Comparison of ENCODE assay signal across 9 cellular contexts in genomic region chr3:98563661-98564281, GRCh38. TPM values are rescaled to one million over a fixed set of nuclear protein-coding genes. Genes with fewer than 3 reads are reported as not detected.
DNase-seq lines count a peak whose midpoint lies in the region; ATAC-seq, FAIRE-seq and TF ChIP-seq lines count a peak whose summit lies in the region.
"Had no signal": no experiment of that assay in that cellular context is flagged by ENCODE, and none has a peak within 500 bp of the region (broad histone marks: within the 10 kb centered on the region; RNA-seq: fewer than 3 reads in every experiment).

No MANE protein-coding gene starts in this region.

- peak overlapping the region; percentile 84 for H3K4me3 Mint-ChIP-seq in CD4-positive, alpha-beta T cell
- peak overlapping the region; percentile 47 for H3K4me3 Mint-ChIP-seq in activated T-helper 1 cell treated with anti-CD3 and anti-CD28 coated beads, Interleukin-12 subunit alpha, Interleukin-12 subunit beta, Interleukin-2, Interleukin-4 antibody, amounts not matched to agents 30 ng/mL and 10 ng/mL and 1 ng/mL, durations not matched to agents 14 hours and 24 hours and 36 hours

- intact Hi-C loops in CD4-positive, alpha-beta T cell (cut with DNase I, micrococcal nuclease) = loop anchor here in 1 of 2 experiments (1.0 to 5.0 kb wide), 2 partner anchors 34 to 41 kb away; partner anchors contain the start of gene CLDND1
- intact Hi-C loops in activated T-helper 1 cell treated with anti-CD3 and anti-CD28 coated beads, Interleukin-12 subunit alpha, Interleukin-12 subunit beta, Interleukin-2, Interleukin-4 antibody, amounts not matched to agents 30 ng/mL and 10 ng/mL and 1 ng/mL, durations not matched to agents 14 hours and 24 hours and 36 hours (cut with micrococcal nuclease) = loop anchor here (10.0 kb wide), 1 partner anchor 1311 kb away; no protein-coding TSS in a partner anchor
- intact Hi-C loops in transverse colon (cut with DNase I; ENCODE audit: low total_unique reads) (no loop called here), kidney (cut with DNase I) (no loop called here), esophagus squamous epithelium (cut with DNase I) (no loop called here), HepG2 (cut with micrococcal nuclease; ENCODE audit: unreplicated experiment) (no loop called here)

- no peak for TF ChIP-seq CTCF in CD4-positive, alpha-beta T cell (IDR thresholded peaks at IDR 0.05)
- TF ChIP-seq CTCF in transverse colon (IDR thresholded peaks at IDR 0.05) (no peak), kidney (IDR thresholded peaks at IDR 0.05; ENCODE audit: borderline replicate concordance, extremely low read depth, insufficient read depth) (no peak), esophagus squamous epithelium (IDR thresholded peaks at IDR 0.05) (no peak), HepG2 (CRISPR knock-in tag; IDR thresholded peaks at IDR 0.05) (no peak)

- no peaks in the 10 kb centered on the region for H3K36me3 ChIP-seq in transverse colon
- H3K36me3 ChIP-seq in kidney (ENCODE audit: control insufficient read depth in 1 of 2, insufficient read depth in 2 of 2, low read length in 2 of 2) = no peaks in the 10 kb centered on the region
- H3K36me3 ChIP-seq in esophagus squamous epithelium = no peaks in the 10 kb centered on the region
- H3K36me3 ChIP-seq in HepG2 (replicated peaks in 1 of 2; ENCODE audit: control insufficient read depth in 1 of 2, insufficient read depth in 2 of 2, low read length in 2 of 2) = no peaks in the 10 kb centered on the region

- CTCF ChIA-PET in CD4-positive, alpha-beta T cell (lab: Charles Lee) = interaction anchor here (0.7 to 1.4 kb wide), 6 partner anchors 9 to 178 kb away, joined by 3 to 5 read pairs (median 3); partner anchors contain the start of gene CPOX
- CTCF ChIA-PET in HepG2 (lab: Yijun Ruan, JAX; ENCODE audit: low intra/inter-chr PET ratio, low total read pairs) = no interaction called here

- H3K4me1 ChIP-seq in transverse colon (peaks cover 0 to 4% (median 2%) of the 10 kb centered on the region in 4 donors), kidney (ENCODE audit: control insufficient read depth in 1 of 2, insufficient read depth in 1 of 2, low read depth in 1 of 2, low read length in 2 of 2) (no peaks in the 10 kb centered on the region), esophagus squamous epithelium (no peaks in the 10 kb centered on the region), HepG2 (ENCODE audit: insufficient read depth, low read length) (no peaks in the 10 kb centered on the region)

- DNase-seq in CD4-positive, alpha-beta T cell = peak in 4 of 10 experiments; percentile 10 to 31 (median 24)
- no peak for DNase-seq in activated T-helper 1 cell treated with anti-CD3 and anti-CD28 coated beads, Interleukin-12 subunit alpha, Interleukin-12 subunit beta, Interleukin-2, Interleukin-4 antibody, amounts not matched to agents 30 ng/mL and 10 ng/mL and 1 ng/mL, durations not matched to agents 14 hours and 24 hours and 36 hours (ENCODE audit: low spot score)
- DNase-seq in transverse colon (no peak), kidney (no peak), esophagus squamous epithelium (lab: John Stamatoyannopoulos, UW) (no peak), HepG2 (ENCODE audit: low spot score) (no peak)

- POLR2A ChIA-PET in CD4-positive, alpha-beta T cell (lab: Charles Lee) = interaction anchor here (0.6 to 7.1 kb wide), 18 partner anchors 9 to 742 kb away, joined by 3 to 169 read pairs (median 6); partner anchors contain the start of genes CLDND1, CPOX and CRYBG3
- POLR2A ChIA-PET in HepG2 (lab: Yijun Ruan, JAX) = no interaction called here

- H3K36me3 Mint-ChIP-seq in CD4-positive, alpha-beta T cell (ENCODE audit: low read depth) = peaks cover 5% of the 10 kb centered on the region
- H3K36me3 Mint-ChIP-seq in activated T-helper 1 cell treated with anti-CD3 and anti-CD28 coated beads, Interleukin-12 subunit alpha, Interleukin-12 subunit beta, Interleukin-2, Interleukin-4 antibody, amounts not matched to agents 30 ng/mL and 10 ng/mL and 1 ng/mL, durations not matched to agents 14 hours and 24 hours and 36 hours (ENCODE audit: low read depth) = peaks cover 11% of the 10 kb centered on the region

- no peak overlapping the region for H2AFZ ChIP-seq in HepG2 (ENCODE audit: low read length)

- no peak for TF ChIP-seq EP300 in transverse colon (IDR thresholded peaks at IDR 0.05; ENCODE audit: low read depth)
- TF ChIP-seq EP300 in HepG2 (IDR thresholded peaks at IDR 0.05; ENCODE audit: low read depth in 2 of 2, low read length in 2 of 2) = no peak
- TF ChIP-seq EP300 in HepG2 (CRISPR knock-in tag; IDR thresholded peaks at IDR 0.05; ENCODE audit: borderline replicate concordance) = no peak

- WGBS in transverse colon (ENCODE audit: low coverage in 1 of 2), 2 donors = 62 to 66% methylated on average over 1 to 4 of the region's 4 CpGs
- WGBS in esophagus squamous epithelium, 2 donors = 50 to 71% methylated on average over 3 to 4 of the region's 4 CpGs
- WGBS in HepG2 (ENCODE audit: low lambda C conversion rate) = 7% methylated on average over 4 of the region's 4 CpGs

- H3K27ac ChIP-seq in CD4-positive, alpha-beta T cell (ENCODE audit: low read depth, low read length) = peak overlapping the region; percentile 77
- H3K27ac ChIP-seq in transverse colon (peak overlapping the region; percentile 22 to 61 (median 40)), kidney (ENCODE audit: low read depth in 2 of 2, low read length in 2 of 2) (no peak overlapping the region), esophagus squamous epithelium (peak overlapping the region in 1 of 4 donors; percentile 33), HepG2 (ENCODE audit: extremely low read length, insufficient read depth, low read length) (no peak overlapping the region)

- BruUV-seq in HepG2 (replicated peaks; lab: Mats Ljungman, UMichigan) = no TSS peak

- no peaks in the 10 kb centered on the region for H3K27me3 Mint-ChIP-seq in CD4-positive, alpha-beta T cell
- no peaks in the 10 kb centered on the region for H3K27me3 Mint-ChIP-seq in activated T-helper 1 cell treated with anti-CD3 and anti-CD28 coated beads, Interleukin-12 subunit alpha, Interleukin-12 subunit beta, Interleukin-2, Interleukin-4 antibody, amounts not matched to agents 30 ng/mL and 10 ng/mL and 1 ng/mL, durations not matched to agents 14 hours and 24 hours and 36 hours (ENCODE audit: insufficient read depth)

- no peak for TF ChIP-seq POLR2A in transverse colon (IDR thresholded peaks at IDR 0.05)
- TF ChIP-seq POLR2A in esophagus squamous epithelium (IDR thresholded peaks at IDR 0.05) = no peak
- no peak for TF ChIP-seq POLR2A in HepG2 (IDR thresholded peaks at IDR 0.05; ENCODE audit: insufficient read depth in 1 of 2, low read depth in 2 of 2, low read length in 2 of 2)

- H3K79me2 ChIP-seq in HepG2 (ENCODE audit: insufficient read depth, low read length) = no peaks in the 10 kb centered on the region

- no peak for FAIRE-seq in kidney (lab: Jason Lieb, UNC)
- no peak for FAIRE-seq in HepG2 (lab: Jason Lieb, UNC)
- FAIRE-seq: islet of Langerhans had no signal

- no peak overlapping the region for H3K4me2 ChIP-seq in HepG2 (ENCODE audit: low read depth, low read length)

- no peaks in the 10 kb centered on the region for H4K20me1 ChIP-seq in HepG2 (ENCODE audit: insufficient read depth, low read length)

- H3K4me3 ChIP-seq in transverse colon (no peak overlapping the region), kidney (ENCODE audit: low read length in 2 of 2) (no peak overlapping the region), esophagus squamous epithelium (no peak overlapping the region), HepG2 (replicated peaks in 1 of 3; ENCODE audit: insufficient read depth in 1 of 3, low read depth in 2 of 3, low read length in 3 of 3) (no peak overlapping the region)

- H3K27ac Mint-ChIP-seq in CD4-positive, alpha-beta T cell = peak overlapping the region; percentile 100
- peak overlapping the region; percentile 53 for H3K27ac Mint-ChIP-seq in activated T-helper 1 cell treated with anti-CD3 and anti-CD28 coated beads, Interleukin-12 subunit alpha, Interleukin-12 subunit beta, Interleukin-2, Interleukin-4 antibody, amounts not matched to agents 30 ng/mL and 10 ng/mL and 1 ng/mL, durations not matched to agents 14 hours and 24 hours and 36 hours

- peak; percentile 70 for ATAC-seq in CD4-positive, alpha-beta T cell (ENCODE audit: poor library complexity)
- ATAC-seq in GM19463 (IDR thresholded peaks at IDR 0.05; ENCODE audit: unreplicated experiment) (peak; percentile 40), HG03442 (IDR thresholded peaks at IDR 0.05; ENCODE audit: unreplicated experiment) (peak; percentile 42), HepG2 (no peak)

- H3K9ac ChIP-seq in kidney (ENCODE audit: low read length in 2 of 2) (no peak overlapping the region), HepG2 (ENCODE audit: insufficient read depth, low read depth, low read length) (no peak overlapping the region)

- no peak for TF ChIP-seq RAD21 in HepG2 (CRISPR knock-in tag; IDR thresholded peaks at IDR 0.05)

- no peaks in the 10 kb centered on the region for H3K27me3 ChIP-seq in CD4-positive, alpha-beta T cell (ENCODE audit: control insufficient read depth, insufficient read depth, low read length)
- no peaks in the 10 kb centered on the region for H3K27me3 ChIP-seq in transverse colon
- no peaks in the 10 kb centered on the region for H3K27me3 ChIP-seq in esophagus squamous epithelium
- H3K27me3 ChIP-seq in HepG2 (ENCODE audit: control insufficient read depth in 1 of 2, insufficient read depth in 2 of 2, low read length in 2 of 2) = no peaks in the 10 kb centered on the region; a peak in 1 of 5 replicates

- H3K4me1 Mint-ChIP-seq in CD4-positive, alpha-beta T cell (ENCODE audit: low read depth) = peaks cover 83% of the 10 kb centered on the region
- peaks cover 94% of the 10 kb centered on the region for H3K4me1 Mint-ChIP-seq in activated T-helper 1 cell treated with anti-CD3 and anti-CD28 coated beads, Interleukin-12 subunit alpha, Interleukin-12 subunit beta, Interleukin-2, Interleukin-4 antibody, amounts not matched to agents 30 ng/mL and 10 ng/mL and 1 ng/mL, durations not matched to agents 14 hours and 24 hours and 36 hours (ENCODE audit: low read depth)

- no peaks in the 10 kb centered on the region for H3K9me3 Mint-ChIP-seq in CD4-positive, alpha-beta T cell
- H3K9me3 Mint-ChIP-seq in activated T-helper 1 cell treated with anti-CD3 and anti-CD28 coated beads, Interleukin-12 subunit alpha, Interleukin-12 subunit beta, Interleukin-2, Interleukin-4 antibody, amounts not matched to agents 30 ng/mL and 10 ng/mL and 1 ng/mL, durations not matched to agents 14 hours and 24 hours and 36 hours = peaks cover 5% of the 10 kb centered on the region

- no peaks in the 10 kb centered on the region for H3K9me3 ChIP-seq in CD4-positive, alpha-beta T cell (ENCODE audit: control insufficient read depth, low read length)
- H3K9me3 ChIP-seq in transverse colon (no peaks in the 10 kb centered on the region), kidney (ENCODE audit: control insufficient read depth in 1 of 2, low read length in 2 of 2) (no peaks in the 10 kb centered on the region), esophagus squamous epithelium (no peaks in the 10 kb centered on the region), HepG2 (ENCODE audit: low read length) (no peaks in the 10 kb centered on the region)

- in situ Hi-C loops in transverse colon (cut with MboI; ENCODE audit: low pct_ligation_motif_present in 1 of 4, low pct_unique_long_range_greater_than_20kb in 1 of 4, low sequenced_read_pairs in 3 of 4) (no loop called here), HepG2 (cut with HindIII; ENCODE audit: extremely low pct_ligation_motif_present, low pct_unique_long_range_greater_than_20kb) (loop anchor here (25.0 kb wide), 1 partner anchor 526 kb away; the partner anchor contains the start of gene GABRR3)

RNA-seq across cellular contexts. Expression of gene CPOX, which starts 29.6 kb away (rescaled TPM):
- 10 to 100 TPM in 1 of 2 experiments, 1 to 10 TPM in 1; 7.0 to 10.5 TPM for total RNA-seq in CD4-positive, alpha-beta T cell
- 42.2 and 47.4 TPM in 2 replicates for total RNA-seq in activated T-helper 1 cell treated with anti-CD3 and anti-CD28 coated beads, Interleukin-12 subunit alpha, Interleukin-12 subunit beta, Interleukin-2, Interleukin-4 antibody, amounts not matched to agents 30 ng/mL and 10 ng/mL and 1 ng/mL, durations not matched to agents 14 hours and 24 hours and 36 hours
- total RNA-seq in transverse colon (10 to 100 TPM; 17.9 to 30.7 (median 26.3) TPM), kidney (13.7 TPM), esophagus squamous epithelium (10 to 100 TPM; 18.3 to 23.6 (median 21.4) TPM), HepG2 (2016; rRNA removed; fragmentation: Illumina TruSeq; extraction: Trizol) (35.2 and 37.2 TPM in 2 replicates)
- polyA plus RNA-seq in kidney (ENCODE audit: insufficient read depth, low read depth, low replicate concordance) (6.6 TPM), HepG2 (2011; rRNA removed) (26.2 and 34.2 TPM in 2 replicates)
- total RNA-seq in HepG2 (2016; cell fraction: cytosol; rRNA removed; fragmentation: Illumina TruSeq; extraction: Trizol; ENCODE audit: low read depth) = 2.2 and 2.9 TPM in 2 replicates
- total RNA-seq in HepG2 (2016; cell fraction: insoluble cytoplasmic fraction; rRNA removed; fragmentation: Illumina TruSeq; extraction: Trizol) = 33.7 and 40.6 TPM in 2 replicates
- total RNA-seq in HepG2 (2016; cell fraction: membrane; rRNA removed; fragmentation: Illumina TruSeq; extraction: Trizol) = 9.5 and 13.0 TPM in 2 replicates
- 28.1 and 28.5 TPM in 2 replicates for total RNA-seq in HepG2 (2016; cell fraction: nucleus; rRNA removed; fragmentation: Illumina TruSeq; extraction: Trizol)
- polyA plus RNA-seq in HepG2 (2011; cell fraction: cytosol; rRNA removed) = 21.0 TPM in 2 replicates
- 32.7 and 34.4 TPM in 2 replicates for polyA plus RNA-seq in HepG2 (2011; cell fraction: nucleus; rRNA removed)
- 21.5 and 27.2 TPM in 2 replicates for polyA plus RNA-seq in HepG2 (2012)
- polyA plus RNA-seq in HepG2 (2016; cell fraction: cytosol; fragmentation: Illumina TruSeq; extraction: Trizol; ENCODE audit: low read depth) = 2.3 and 2.6 TPM in 2 replicates
- polyA plus RNA-seq in HepG2 (2016; cell fraction: insoluble cytoplasmic fraction; fragmentation: Illumina TruSeq; extraction: Trizol; ENCODE audit: low read depth) = 40.6 and 42.2 TPM in 2 replicates
- polyA plus RNA-seq in HepG2 (2016; cell fraction: membrane; fragmentation: Illumina TruSeq; extraction: Trizol; ENCODE audit: low read depth) = 8.5 and 8.8 TPM in 2 replicates
- polyA plus RNA-seq in HepG2 (2016; cell fraction: nucleus; fragmentation: Illumina TruSeq; extraction: Trizol; ENCODE audit: insufficient read depth, low read depth) = 41.9 and 42.4 TPM in 2 replicates
- polyA minus RNA-seq in HepG2 (2011; rRNA and poly(A)+ RNA removed; ENCODE audit: low replicate concordance) = 10.4 and 32.9 TPM in 2 replicates
- 21.0 and 21.9 TPM in 2 replicates for polyA minus RNA-seq in HepG2 (2011; cell fraction: cytosol; rRNA and poly(A)+ RNA removed)
- 29.4 and 30.2 TPM in 2 replicates for polyA minus RNA-seq in HepG2 (2011; cell fraction: nucleus; rRNA and poly(A)+ RNA removed)

RNA-seq across cellular contexts. Expression of gene GPR15, which starts 32.0 kb away (rescaled TPM):
- 1 to 10 TPM; 8.4 to 9.6 TPM for total RNA-seq in CD4-positive, alpha-beta T cell
- total RNA-seq in activated T-helper 1 cell treated with anti-CD3 and anti-CD28 coated beads, Interleukin-12 subunit alpha, Interleukin-12 subunit beta, Interleukin-2, Interleukin-4 antibody, amounts not matched to agents 30 ng/mL and 10 ng/mL and 1 ng/mL, durations not matched to agents 14 hours and 24 hours and 36 hours = 5.6 and 6.8 TPM in 2 replicates
- 10 to 100 TPM in 1 of 4 donors, 1 to 10 TPM in 2, under 1 TPM in 1; 0.60 to 11.7 (median 5.5) TPM for total RNA-seq in transverse colon
- total RNA-seq in kidney = not detected
- polyA plus RNA-seq in kidney (ENCODE audit: insufficient read depth, low read depth, low replicate concordance) = not detected
- 1 to 10 TPM; 1.5 to 2.7 (median 1.7) TPM for total RNA-seq in esophagus squamous epithelium
- not detected in 2 replicates for total RNA-seq in HepG2 (2016; rRNA removed; fragmentation: Illumina TruSeq; extraction: Trizol)
- not detected in 2 replicates for total RNA-seq in HepG2 (2016; cell fraction: cytosol; rRNA removed; fragmentation: Illumina TruSeq; extraction: Trizol; ENCODE audit: low read depth)
- not detected in 2 replicates for total RNA-seq in HepG2 (2016; cell fraction: insoluble cytoplasmic fraction; rRNA removed; fragmentation: Illumina TruSeq; extraction: Trizol)
- total RNA-seq in HepG2 (2016; cell fraction: membrane; rRNA removed; fragmentation: Illumina TruSeq; extraction: Trizol) = not detected in 2 replicates
- not detected in 2 replicates for total RNA-seq in HepG2 (2016; cell fraction: nucleus; rRNA removed; fragmentation: Illumina TruSeq; extraction: Trizol)
- polyA plus RNA-seq in HepG2 (2011; rRNA removed) = not detected in 2 replicates
- polyA plus RNA-seq in HepG2 (2011; cell fraction: cytosol; rRNA removed) = not detected in 2 replicates
- polyA plus RNA-seq in HepG2 (2011; cell fraction: nucleus; rRNA removed) = not detected in 2 replicates
- polyA plus RNA-seq in HepG2 (2012) = not detected in 2 replicates
- polyA plus RNA-seq in HepG2 (2016; cell fraction: cytosol; fragmentation: Illumina TruSeq; extraction: Trizol; ENCODE audit: low read depth) = not detected in 2 replicates
- polyA plus RNA-seq in HepG2 (2016; cell fraction: insoluble cytoplasmic fraction; fragmentation: Illumina TruSeq; extraction: Trizol; ENCODE audit: low read depth) = not detected in 2 replicates
- polyA plus RNA-seq in HepG2 (2016; cell fraction: membrane; fragmentation: Illumina TruSeq; extraction: Trizol; ENCODE audit: low read depth) = not detected in 2 replicates
- polyA plus RNA-seq in HepG2 (2016; cell fraction: nucleus; fragmentation: Illumina TruSeq; extraction: Trizol; ENCODE audit: insufficient read depth, low read depth) = not detected in 2 replicates
- polyA minus RNA-seq in HepG2 (2011; rRNA and poly(A)+ RNA removed; ENCODE audit: low replicate concordance) = not detected in 2 replicates
- not detected in 2 replicates for polyA minus RNA-seq in HepG2 (2011; cell fraction: cytosol; rRNA and poly(A)+ RNA removed)
- polyA minus RNA-seq in HepG2 (2011; cell fraction: nucleus; rRNA and poly(A)+ RNA removed) = not detected in 2 replicates

RNA-seq across cellular contexts. Expression of gene CLDND1, which starts 41.1 kb away (rescaled TPM):
- 100 to 1,000 TPM; 168 to 185 TPM for total RNA-seq in CD4-positive, alpha-beta T cell
- 314 and 328 TPM in 2 replicates for total RNA-seq in activated T-helper 1 cell treated with anti-CD3 and anti-CD28 coated beads, Interleukin-12 subunit alpha, Interleukin-12 subunit beta, Interleukin-2, Interleukin-4 antibody, amounts not matched to agents 30 ng/mL and 10 ng/mL and 1 ng/mL, durations not matched to agents 14 hours and 24 hours and 36 hours
- total RNA-seq in transverse colon = 100 to 1,000 TPM; 105 to 202 (median 162) TPM
- 77.2 TPM for total RNA-seq in kidney
- polyA plus RNA-seq in kidney (ENCODE audit: insufficient read depth, low read depth, low replicate concordance) = 35.8 TPM
- 100 to 1,000 TPM in 2 of 4 donors, 10 to 100 TPM in 2; 80.0 to 192 (median 109) TPM for total RNA-seq in esophagus squamous epithelium
- 30.3 and 50.8 TPM in 2 replicates for total RNA-seq in HepG2 (2016; rRNA removed; fragmentation: Illumina TruSeq; extraction: Trizol)
- total RNA-seq in HepG2 (2016; cell fraction: cytosol; rRNA removed; fragmentation: Illumina TruSeq; extraction: Trizol; ENCODE audit: low read depth) = 20.4 and 20.6 TPM in 2 replicates
- total RNA-seq in HepG2 (2016; cell fraction: insoluble cytoplasmic fraction; rRNA removed; fragmentation: Illumina TruSeq; extraction: Trizol) = 27.0 and 50.9 TPM in 2 replicates
- total RNA-seq in HepG2 (2016; cell fraction: membrane; rRNA removed; fragmentation: Illumina TruSeq; extraction: Trizol) = 34.2 and 39.6 TPM in 2 replicates
- 70.2 and 76.9 TPM in 2 replicates for total RNA-seq in HepG2 (2016; cell fraction: nucleus; rRNA removed; fragmentation: Illumina TruSeq; extraction: Trizol)
- 103 and 121 TPM in 2 replicates for polyA plus RNA-seq in HepG2 (2011; rRNA removed)
- polyA plus RNA-seq in HepG2 (2011; cell fraction: cytosol; rRNA removed) = 73.7 and 131 TPM in 2 replicates
- polyA plus RNA-seq in HepG2 (2011; cell fraction: nucleus; rRNA removed) = 122 and 159 TPM in 2 replicates
- 59.9 and 75.2 TPM in 2 replicates for polyA plus RNA-seq in HepG2 (2012)
- 15.6 and 19.2 TPM in 2 replicates for polyA plus RNA-seq in HepG2 (2016; cell fraction: cytosol; fragmentation: Illumina TruSeq; extraction: Trizol; ENCODE audit: low read depth)
- 25.9 and 30.3 TPM in 2 replicates for polyA plus RNA-seq in HepG2 (2016; cell fraction: insoluble cytoplasmic fraction; fragmentation: Illumina TruSeq; extraction: Trizol; ENCODE audit: low read depth)
- polyA plus RNA-seq in HepG2 (2016; cell fraction: membrane; fragmentation: Illumina TruSeq; extraction: Trizol; ENCODE audit: low read depth) = 23.5 and 26.2 TPM in 2 replicates
- polyA plus RNA-seq in HepG2 (2016; cell fraction: nucleus; fragmentation: Illumina TruSeq; extraction: Trizol; ENCODE audit: insufficient read depth, low read depth) = 91.1 and 94.7 TPM in 2 replicates
- 63.6 and 95.3 TPM in 2 replicates for polyA minus RNA-seq in HepG2 (2011; rRNA and poly(A)+ RNA removed; ENCODE audit: low replicate concordance)
- polyA minus RNA-seq in HepG2 (2011; cell fraction: cytosol; rRNA and poly(A)+ RNA removed) = 66.4 and 80.3 TPM in 2 replicates
- polyA minus RNA-seq in HepG2 (2011; cell fraction: nucleus; rRNA and poly(A)+ RNA removed) = 140 and 147 TPM in 2 replicates

Comparison
In these comparisons a context has a peak if more than half of its experiments do, and no peak if none do; other contexts are left out.
1. H3K27ac ChIP-seq: peak in CD4-positive, alpha-beta T cell (single experiment) and transverse colon (4 of 4); none in kidney (0 of 2) and HepG2 (single experiment).